9 cellular contexts compared by ENCODE assay signal in genomic region chr22:21652547-21653545, GRCh38. TPM values are rescaled to one million over a fixed set of nuclear protein-coding genes. Genes with fewer than 3 reads are reported as not detected.
DNase-seq lines count a peak whose midpoint lies in the region; ATAC-seq, FAIRE-seq and TF ChIP-seq lines count a peak whose summit lies in the region.
"Had no signal": no experiment of that assay in that cellular context is flagged by ENCODE, and none has a peak within 500 bp of the region (broad histone marks: within the 10 kb centered on the region; RNA-seq: fewer than 3 reads in every experiment).

No MANE protein-coding gene starts in this region.

- no peak overlapping the region; the same call in 1 of the 2 replicates for H2AK5ac ChIP-seq in H1 (ENCODE audit: low read depth, low read length)

- no peak for FAIRE-seq in H1 (lab: Jason Lieb, UNC)

- no peaks in the 10 kb centered on the region for H3K27me3 Mint-ChIP-seq in IgD-negative memory B cell

- H3K79me1 ChIP-seq in H1 (ENCODE audit: low read depth, low read length): peaks cover 7% of the 10 kb centered on the region; the same call in 1 of the 2 replicates

- 3% methylated on average over 35 of the region's 40 CpGs; no CpG with 5 or more reads in 1 of the 2 experiments for WGBS in H1 (ENCODE audit: extremely low coverage in 1 of 2, insufficient coverage in 1 of 2, insufficient read length in 1 of 2, insufficient replicate concordance in 2 of 2, low coverage in 1 of 2, low lambda C conversion rate in 2 of 2, missing lambda C conversion rate in 1 of 2), 2 experiments

- ATAC-seq in HG03378 (IDR thresholded peaks at IDR 0.05; ENCODE audit: unreplicated experiment): no peak
- no peak for ATAC-seq in GM21423 (IDR thresholded peaks at IDR 0.05; ENCODE audit: unreplicated experiment)

- H2BK15ac ChIP-seq in H1 (ENCODE audit: low read length): 0 out of 2 replicates have a peak overlapping the region, but pooled peaks have one; percentile 75

- peak in 1 of 2 experiments; percentile 55; a peak in 1 of 3 replicates for TF ChIP-seq POLR2A in H1 (IDR thresholded peaks at IDR 0.05; ENCODE audit: control extremely low read depth in 1 of 2, low read depth in 2 of 2, low read length in 2 of 2)

- H4K8ac ChIP-seq in H1 (ENCODE audit: extremely low read depth, insufficient read depth, low read length): no peak overlapping the region

- H2AFZ ChIP-seq in H1 (ENCODE audit: low read length): no peak overlapping the region
- peak overlapping the region; percentile 87 for H2AFZ ChIP-seq in parathyroid adenoma

- H3K23me2 ChIP-seq in H1 (ENCODE audit: low read depth, low read length): peaks cover 9% of the 10 kb centered on the region; the same call in 1 of the 2 replicates

- H4K20me1 ChIP-seq in H1 (replicated peaks in 1 of 2; ENCODE audit: control insufficient read depth in 1 of 2, insufficient read depth in 2 of 2, low read length in 2 of 2): peaks cover 11% of the 10 kb centered on the region in 2 experiments

- H3K4me3 Mint-ChIP-seq in IgD-negative memory B cell: peak overlapping the region; percentile 30 to 94 (median 76)

- H2BK12ac ChIP-seq in H1 (ENCODE audit: low read depth, low read length): 0 out of 2 replicates have a peak overlapping the region, but pooled peaks have one; percentile 33

- DNase-seq in ELF-1 (ENCODE audit: low read depth, low spot score) (peak; percentile 97), H1 (ENCODE audit: low read depth in 1 of 2, low spot score in 2 of 2) (peak in 1 of 2 experiments; percentile 67), NCI-H526 (lab: John Stamatoyannopoulos, UW) (no peak), NCI-H1417 (lab: John Stamatoyannopoulos, UW) (no peak)

- H3K4me1 ChIP-seq in H1 (replicated peaks in 1 of 4; ENCODE audit: control insufficient read depth in 3 of 4, insufficient read depth in 4 of 4, low read length in 3 of 4): peaks cover 3 to 21% (median 9%) of the 10 kb centered on the region in 4 experiments
- no peaks in the 10 kb centered on the region for H3K4me1 ChIP-seq in parathyroid adenoma

- H3K23ac ChIP-seq in H1 (ENCODE audit: insufficient read length): no peak overlapping the region

- peaks cover 13 to 19% (median 14%) of the 10 kb centered on the region in 3 donors for H3K4me1 Mint-ChIP-seq in IgD-negative memory B cell

- H3K18ac ChIP-seq in H1 (ENCODE audit: extremely low read depth, low read length): peak overlapping the region; percentile 71

- H3K9me3 Mint-ChIP-seq in IgD-negative memory B cell: no peaks in the 10 kb centered on the region

- no peak for TF ChIP-seq RAD21 in H1 (IDR thresholded peaks at IDR 0.05 in 1 of 2, conservative IDR thresholded peaks at IDR 0.05 in 1 of 2; ENCODE audit: low read depth in 2 of 2, low read length in 2 of 2)

- peak overlapping the region; percentile 51 for H3K56ac ChIP-seq in H1 (replicated peaks; ENCODE audit: insufficient read length, low read depth, low read length)

- H3K9ac ChIP-seq in H1 (replicated peaks in 1 of 4; ENCODE audit: extremely low read depth in 1 of 4, low read depth in 3 of 4, low read length in 3 of 4) (peak overlapping the region; percentile 66 to 82 (median 72); a peak in 6 of 7 replicates), parathyroid adenoma (no peak overlapping the region)

- H3K27ac ChIP-seq in H1 (ENCODE audit: low read depth, low read length) (peak overlapping the region; percentile 31; the same call in 1 of the 2 replicates), parathyroid adenoma (no peak overlapping the region)

- H3K27ac Mint-ChIP-seq in IgD-negative memory B cell: peak overlapping the region in 2 of 3 donors; percentile 12 to 39

- H3K36me3 Mint-ChIP-seq in IgD-negative memory B cell: peaks cover 2% of the 10 kb centered on the region

- no peak overlapping the region for H3K14ac ChIP-seq in H1 (ENCODE audit: insufficient read length)

- H3K9me3 ChIP-seq in H1 (ENCODE audit: insufficient read depth in 2 of 2, low read depth in 1 of 2, low read length in 1 of 2): no peaks in the 10 kb centered on the region
- H3K9me3 ChIP-seq in parathyroid adenoma (ENCODE audit: control insufficient read depth, low read length): no peaks in the 10 kb centered on the region

- TF ChIP-seq EP300 in H1 (IDR thresholded peaks at IDR 0.05; ENCODE audit: borderline replicate concordance in 1 of 2, low read depth in 2 of 2, low read length in 2 of 2): no peak

- H3K4ac ChIP-seq in H1 (replicated peaks; ENCODE audit: insufficient read length, low read depth, low read length): peak overlapping the region; percentile 32

- H2BK20ac ChIP-seq in H1 (ENCODE audit: low read length): 0 out of 2 replicates have a peak overlapping the region, but pooled peaks have one; percentile 5

- peak overlapping the region; percentile 93 for H4K91ac ChIP-seq in H1 (replicated peaks; ENCODE audit: insufficient read length, low read length)

- H3K36me3 ChIP-seq in H1 (ENCODE audit: control insufficient read depth in 2 of 4, insufficient read depth in 4 of 4, low read length in 3 of 4): peaks cover 10 to 18% (median 14%) of the 10 kb centered on the region in 4 experiments; a peak in 6 of 8 replicates
- no peaks in the 10 kb centered on the region for H3K36me3 ChIP-seq in parathyroid adenoma (ENCODE audit: control insufficient read depth, insufficient read depth, low read length)

- peak overlapping the region; percentile 9; the same call in 1 of the 2 replicates for H2BK5ac ChIP-seq in H1 (ENCODE audit: low read depth, low read length)

- H3K27me3 ChIP-seq in H1 (replicated peaks in 1 of 4; ENCODE audit: control insufficient read depth in 3 of 4, extremely low read depth in 1 of 4, insufficient read depth in 3 of 4, low read length in 3 of 4): no peaks in the 10 kb centered on the region
- no peaks in the 10 kb centered on the region for H3K27me3 ChIP-seq in parathyroid adenoma (ENCODE audit: control insufficient read depth, insufficient read depth, low read length)

- peak overlapping the region; percentile 78 to 98 (median 81) for H3K4me3 ChIP-seq in H1 (ENCODE audit: extremely low read depth in 1 of 4, insufficient read depth in 2 of 4, low read depth in 3 of 4, low read length in 4 of 4)
- H3K4me3 ChIP-seq in parathyroid adenoma (ENCODE audit: low read depth, low read length): peak overlapping the region; percentile 62

- H3K79me2 ChIP-seq in H1 (ENCODE audit: control insufficient read depth in 1 of 2, insufficient read depth in 2 of 2, low read length in 2 of 2) (peaks cover 0 to 4% of the 10 kb centered on the region in 2 experiments; a peak in 1 of 4 replicates), parathyroid adenoma (no peaks in the 10 kb centered on the region)

- peak overlapping the region; percentile 10 for H4K5ac ChIP-seq in H1 (ENCODE audit: insufficient read length, low read depth, low read length)

- CTCF ChIA-PET in H1 (lab: Charles Lee; ENCODE audit: partially characterized antibody): interaction anchor here (0.8 to 22.2 kb wide), 7 partner anchors 8 to 273 kb away, joined by 3 to 499 read pairs (median 5); partner anchors contain the start of genes CCDC116, SDF2L1 and YDJC

- H3K4me2 ChIP-seq in H1 (ENCODE audit: insufficient read depth in 1 of 2, low read depth in 2 of 2, low read length in 2 of 2): peak overlapping the region; percentile 68 to 97
- peak overlapping the region; percentile 95 for H3K4me2 ChIP-seq in parathyroid adenoma (ENCODE audit: low read length)

- H2BK120ac ChIP-seq in H1 (replicated peaks; ENCODE audit: low read depth, low read length): peak overlapping the region; percentile 18

- TF ChIP-seq CTCF in H1 (IDR thresholded peaks at IDR 0.05; ENCODE audit: control extremely low read depth in 1 of 3, insufficient read depth in 1 of 3, low read depth in 1 of 3, low read length in 3 of 3) (no peak), parathyroid adenoma (IDR thresholded peaks at IDR 0.05) (no peak)

- POLR2A ChIA-PET in H1 (lab: Charles Lee; ENCODE audit: partially characterized antibody): interaction anchor here (0.6 to 5.9 kb wide), 8 partner anchors 11 to 300 kb away, joined by 3 to 42 read pairs (median 5); partner anchors contain the start of genes PPIL2, PPM1F and SDF2L1

RNA-seq across cellular contexts. Expression of gene SDF2L1, which starts 10.7 kb away (rescaled TPM):
- 61.5 TPM for polyA plus RNA-seq in IgD-negative memory B cell
- 51.1 and 54.5 TPM in 2 replicates for total RNA-seq in H1 (2021; fragmentation: NEBNext Ultra II Directional; extraction: Animal tissue kit (Norgen Biotek cat#: 25700))
- 59.6 and 75.4 TPM in 2 replicates for polyA plus RNA-seq in H1 (2011; rRNA removed)
- polyA plus RNA-seq in H1 (2011; cell fraction: cytosol; rRNA removed): 53.2 TPM
- 35.8 TPM for polyA plus RNA-seq in H1 (2011; cell fraction: nucleus; rRNA removed)
- 62.8 to 79.1 TPM (median 67.2 TPM) in 4 replicates for polyA plus RNA-seq in H1 (2012, experiment 1 of 2)
- polyA plus RNA-seq in H1 (2012, experiment 2 of 2): 42.2 TPM
- polyA plus RNA-seq in H1 (2013, experiment 1 of 2): 28.1 TPM
- 37.2 TPM for polyA plus RNA-seq in H1 (2013, experiment 2 of 2)
- polyA minus RNA-seq in H1 (2011; rRNA and poly(A)+ RNA removed): 11.2 and 14.4 TPM in 2 replicates
- 20.5 TPM for polyA minus RNA-seq in H1 (2011; cell fraction: cytosol; rRNA and poly(A)+ RNA removed)
- polyA minus RNA-seq in H1 (2011; cell fraction: nucleus; rRNA and poly(A)+ RNA removed): 13.1 TPM

RNA-seq across cellular contexts. Expression of gene PPIL2, which starts 13.0 kb away (rescaled TPM):
- polyA plus RNA-seq in IgD-negative memory B cell (30.4 TPM), H1 (2011; rRNA removed) (34.6 and 46.4 TPM in 2 replicates)
- total RNA-seq in H1 (2021; fragmentation: NEBNext Ultra II Directional; extraction: Animal tissue kit (Norgen Biotek cat#: 25700)): 34.4 and 37.7 TPM in 2 replicates
- polyA plus RNA-seq in H1 (2011; cell fraction: cytosol; rRNA removed): 38.7 TPM
- polyA plus RNA-seq in H1 (2011; cell fraction: nucleus; rRNA removed): 145 TPM
- polyA plus RNA-seq in H1 (2012, experiment 1 of 2): 34.0 to 37.8 TPM (median 35.7 TPM) in 4 replicates
- 30.2 TPM for polyA plus RNA-seq in H1 (2012, experiment 2 of 2)
- polyA plus RNA-seq in H1 (2013, experiment 1 of 2): 29.8 TPM
- 22.9 TPM for polyA plus RNA-seq in H1 (2013, experiment 2 of 2)
- 31.1 and 39.8 TPM in 2 replicates for polyA minus RNA-seq in H1 (2011; rRNA and poly(A)+ RNA removed)
- 18.9 TPM for polyA minus RNA-seq in H1 (2011; cell fraction: cytosol; rRNA and poly(A)+ RNA removed)
- polyA minus RNA-seq in H1 (2011; cell fraction: nucleus; rRNA and poly(A)+ RNA removed): 43.9 TPM

RNA-seq across cellular contexts. Expression of gene CCDC116, which starts 20.3 kb away (rescaled TPM):
- polyA plus RNA-seq in IgD-negative memory B cell (0.11 TPM), H1 (2011; rRNA removed) (0.08 and 0.14 TPM in 2 replicates)
- total RNA-seq in H1 (2021; fragmentation: NEBNext Ultra II Directional; extraction: Animal tissue kit (Norgen Biotek cat#: 25700)): not detected in 2 replicates
- 0.09 TPM for polyA plus RNA-seq in H1 (2011; cell fraction: cytosol; rRNA removed)
- polyA plus RNA-seq in H1 (2011; cell fraction: nucleus; rRNA removed): 0.39 TPM
- 0.08 to 0.15 TPM (median 0.14 TPM) in 3 of 4 replicates, not detected in the other for polyA plus RNA-seq in H1 (2012, experiment 1 of 2)
- not detected for polyA plus RNA-seq in H1 (2012, experiment 2 of 2)
- 0.16 TPM for polyA plus RNA-seq in H1 (2013, experiment 1 of 2)
- 0.07 TPM for polyA plus RNA-seq in H1 (2013, experiment 2 of 2)
- not detected in 2 replicates for polyA minus RNA-seq in H1 (2011; rRNA and poly(A)+ RNA removed)
- polyA minus RNA-seq in H1 (2011; cell fraction: cytosol; rRNA and poly(A)+ RNA removed): not detected
- polyA minus RNA-seq in H1 (2011; cell fraction: nucleus; rRNA and poly(A)+ RNA removed): not detected
- total RNA-seq: SK-MEL-5 had no signal

RNA-seq across cellular contexts. Expression of gene YDJC, which starts 23.0 kb away (rescaled TPM):
- polyA plus RNA-seq in IgD-negative memory B cell (94.2 TPM), H1 (2011; rRNA removed) (45.2 and 77.7 TPM in 2 replicates)
- total RNA-seq in H1 (2021; fragmentation: NEBNext Ultra II Directional; extraction: Animal tissue kit (Norgen Biotek cat#: 25700)): 36.5 and 36.7 TPM in 2 replicates
- polyA plus RNA-seq in H1 (2011; cell fraction: cytosol; rRNA removed): 52.3 TPM
- 67.6 TPM for polyA plus RNA-seq in H1 (2011; cell fraction: nucleus; rRNA removed)
- 15.0 to 30.0 TPM (median 26.4 TPM) in 4 replicates for polyA plus RNA-seq in H1 (2012, experiment 1 of 2)
- polyA plus RNA-seq in H1 (2012, experiment 2 of 2): 25.5 TPM
- 27.5 TPM for polyA plus RNA-seq in H1 (2013, experiment 1 of 2)
- 26.7 TPM for polyA plus RNA-seq in H1 (2013, experiment 2 of 2)
- polyA minus RNA-seq in H1 (2011; rRNA and poly(A)+ RNA removed): 4.1 and 7.6 TPM in 2 replicates
- polyA minus RNA-seq in H1 (2011; cell fraction: cytosol; rRNA and poly(A)+ RNA removed): 21.9 TPM
- 36.6 TPM for polyA minus RNA-seq in H1 (2011; cell fraction: nucleus; rRNA and poly(A)+ RNA removed)
